In genomic region chr7:33003111-33003510, GRCh38 we compare ENCODE assay signal across 1 cellular context. TPM values are rescaled to one million over a fixed set of nuclear protein-coding genes. Genes with fewer than 3 reads are reported as not detected.
"Had no signal": no experiment of that assay in that cellular context is flagged by ENCODE, and none has a peak within 500 bp of the region (broad histone marks: within the 10 kb centered on the region; RNA-seq: fewer than 3 reads in every experiment).

No MANE protein-coding gene starts in this region.

RNA-seq across cellular contexts. Expression of gene FKBP9, which starts 45.9 kb away (rescaled TPM):
- total RNA-seq: naive thymus-derived CD8-positive, alpha-beta T cell had no signal
